Comparison of ENCODE assay signal across 19 cellular contexts in the genomic region with DNA sequence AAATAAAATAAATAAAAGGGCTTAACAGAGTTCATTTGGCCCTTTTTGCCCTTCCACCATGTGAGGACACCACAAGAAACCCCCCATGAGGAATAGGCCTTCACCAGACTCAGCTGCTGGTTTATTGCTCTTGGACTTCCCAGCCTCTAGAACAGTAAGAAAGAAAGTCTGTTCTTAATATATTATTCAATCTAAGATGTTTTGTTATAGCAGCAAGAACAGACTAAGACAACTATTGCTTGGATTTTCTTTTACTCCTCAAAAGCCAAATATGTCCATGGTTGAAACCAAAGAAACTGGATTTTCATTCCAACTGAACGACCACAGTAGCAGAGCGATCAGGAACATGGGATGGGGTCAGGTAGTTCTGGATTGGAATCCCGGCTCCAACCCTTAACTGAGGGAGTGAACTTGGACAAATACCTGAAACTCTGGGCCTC.
DNase-seq lines count a peak whose midpoint lies in the region; ATAC-seq and TF ChIP-seq lines count a peak whose summit lies in the region.
"Had no signal": no experiment of that assay in that cellular context is flagged by ENCODE, and none has a peak within 500 bp of the region (broad histone marks: within the 10 kb centered on the region; RNA-seq: fewer than 3 reads in every experiment).

No MANE protein-coding gene starts in this region.

- intact Hi-C loops in Caco-2 (cut with micrococcal nuclease; ENCODE audit: unreplicated experiment) = loop anchor here (2.0 to 5.0 kb wide), 2 partner anchors 79 to 142 kb away; no protein-coding TSS in a partner anchor
- intact Hi-C loops in Panc1 (cut with micrococcal nuclease; ENCODE audit: unreplicated experiment) = no loop called here
- intact Hi-C loops in gastrocnemius medialis (cut with DNase I; ENCODE audit: low total_unique reads) = no loop called here
- intact Hi-C loops in vagina (cut with DNase I) = no loop called here

- H3K27ac ChIP-seq in C4-2B (peak overlapping the region; percentile 76; the same call in 1 of the 2 replicates), Panc1 (ENCODE audit: low read length) (peak overlapping the region; percentile 58; the same call in 1 of the 2 replicates), epithelial cell of prostate (peak overlapping the region; percentile 70), gastrocnemius medialis (no peak overlapping the region), vagina (no peak overlapping the region)

- no peak overlapping the region for H3K4me3 Mint-ChIP-seq in Caco-2 (ENCODE audit: unreplicated experiment)
- H3K4me3 Mint-ChIP-seq: CD14-positive monocyte; CD4-positive, alpha-beta memory T cell had no signal

- CTCF ChIA-PET in Caco-2 (lab: Charles Lee) = no interaction called here
- CTCF ChIA-PET in Panc1 (lab: Charles Lee) = no interaction called here

- in situ Hi-C loops in Panc1 (cut with HindIII; ENCODE audit: low pct_unique_long_range_greater_than_20kb, low sequenced_read_pairs) (no loop called here), gastrocnemius medialis (cut with MboI; ENCODE audit: low sequenced_read_pairs in 4 of 4) (no loop called here)

- no peaks in the 10 kb centered on the region for H3K9me3 Mint-ChIP-seq in Caco-2 (ENCODE audit: unreplicated experiment)

- no peaks in the 10 kb centered on the region for H3K27me3 ChIP-seq in Caco-2 (replicated peaks; ENCODE audit: control insufficient read depth, insufficient read depth, low read length)
- H3K27me3 ChIP-seq in Panc1 (ENCODE audit: control insufficient read depth, insufficient read depth, low read length) = no peaks in the 10 kb centered on the region
- H3K27me3 ChIP-seq in gastrocnemius medialis = no peaks in the 10 kb centered on the region
- no peaks in the 10 kb centered on the region for H3K27me3 ChIP-seq in vagina

- ATAC-seq in Panc1 = no peak
- no peak for ATAC-seq in HG03095 (IDR thresholded peaks at IDR 0.05; ENCODE audit: unreplicated experiment)
- ATAC-seq in gastrocnemius medialis = no peak
- ATAC-seq: GM12878, HCT116 had no signal

- H3K36me3 ChIP-seq in Caco-2 (ENCODE audit: control insufficient read depth, insufficient read depth, low read length) (no peaks in the 10 kb centered on the region), Panc1 (ENCODE audit: control insufficient read depth, insufficient read depth, low read length) (no peaks in the 10 kb centered on the region), gastrocnemius medialis (no peaks in the 10 kb centered on the region), vagina (no peaks in the 10 kb centered on the region)
- H3K36me3 ChIP-seq: BE2C had no signal

- H3K4me3 ChIP-seq in Caco-2 (ENCODE audit: low read depth, low read length) (no peak overlapping the region), Panc1 (ENCODE audit: low read depth in 2 of 2, low read length in 2 of 2) (no peak overlapping the region), gastrocnemius medialis (no peak overlapping the region), vagina (no peak overlapping the region)
- H3K4me3 ChIP-seq: GM12878 had no signal

- peaks cover 41% of the 10 kb centered on the region for H3K4me1 Mint-ChIP-seq in Caco-2 (ENCODE audit: low read depth, unreplicated experiment)

- DNase-seq in Caco-2 = no peak
- DNase-seq in Panc1 (ENCODE audit: low read depth, low spot score) = no peak
- DNase-seq in epithelial cell of prostate (ENCODE audit: low read depth, low spot score) = no peak
- no peak for DNase-seq in gastrocnemius medialis
- no peak for DNase-seq in vagina (ENCODE audit: extremely low spot score in 2 of 2)
- no peak for DNase-seq in central memory CD4-positive, alpha-beta T cell
- DNase-seq: ACHN; BE2C; CD4-positive, alpha-beta memory T cell; DMS 273 treated with DMSO at 0.1 percent for 48 hours; DND-41; EL; GOT3; H7 had no signal

- TF ChIP-seq CTCF in C4-2B (conservative IDR thresholded peaks at IDR 0.05) (no peak), Caco-2 (IDR thresholded peaks at IDR 0.05; ENCODE audit: insufficient read depth in 1 of 2, low read depth in 1 of 2, low read length in 1 of 2, severe bottlenecking in 1 of 2, unreplicated experiment in 1 of 2) (no peak), Panc1 (IDR thresholded peaks at IDR 0.05) (no peak), gastrocnemius medialis (IDR thresholded peaks at IDR 0.05 in 4 of 5, conservative IDR thresholded peaks at IDR 0.05 in 1 of 5) (no peak), vagina (IDR thresholded peaks at IDR 0.05) (no peak)

- TF ChIP-seq POLR2A in gastrocnemius medialis (IDR thresholded peaks at IDR 0.05) (no peak), vagina (IDR thresholded peaks at IDR 0.05) (no peak)

- H3K27me3 Mint-ChIP-seq in Caco-2 (ENCODE audit: insufficient read depth, unreplicated experiment) = no peaks in the 10 kb centered on the region
- H3K27me3 Mint-ChIP-seq: CD4-positive, alpha-beta memory T cell had no signal

- H3K4me1 ChIP-seq in Caco-2 = peaks cover 69% of the 10 kb centered on the region
- H3K4me1 ChIP-seq in Panc1 (ENCODE audit: control insufficient read depth, insufficient read depth, low read length) = no peaks in the 10 kb centered on the region; the same call in 1 of the 2 replicates
- H3K4me1 ChIP-seq in gastrocnemius medialis = no peaks in the 10 kb centered on the region
- no peaks in the 10 kb centered on the region for H3K4me1 ChIP-seq in vagina
- H3K4me1 ChIP-seq: BE2C had no signal

- H3K27ac Mint-ChIP-seq in Caco-2 (ENCODE audit: unreplicated experiment) = peak overlapping the region; percentile 98
- H3K27ac Mint-ChIP-seq: CD4-positive, alpha-beta memory T cell had no signal

- H3K9me3 ChIP-seq in Caco-2 (peaks cover 17% of the 10 kb centered on the region), Panc1 (ENCODE audit: control insufficient read depth, insufficient read depth, low read depth, low read length) (no peaks in the 10 kb centered on the region), gastrocnemius medialis (peaks cover 0 to 5% (median 2%) of the 10 kb centered on the region in 3 donors), vagina (no peaks in the 10 kb centered on the region)

- H3K36me3 Mint-ChIP-seq in Caco-2 (ENCODE audit: insufficient read depth, unreplicated experiment) = peaks cover 39% of the 10 kb centered on the region
- H3K36me3 Mint-ChIP-seq: CD4-positive, alpha-beta memory T cell had no signal

- BruUV-seq in Caco-2 (replicated peaks; lab: Mats Ljungman, UMichigan) = no TSS peak
- BruUV-seq in Panc1 (replicated peaks; lab: Mats Ljungman, UMichigan) = no TSS peak

- POLR2A ChIA-PET in Caco-2 (lab: Charles Lee) = no interaction called here
- POLR2A ChIA-PET in Panc1 (lab: Charles Lee) = no interaction called here

Comparison
In these comparisons a context has a peak if more than half of its experiments do, and no peak if none do; other contexts are left out.
1. H3K27ac ChIP-seq: peak in C4-2B (single experiment), Panc1 (single experiment) and epithelial cell of prostate (single experiment); none in gastrocnemius medialis (0 of 4) and vagina (single experiment).